ENCODE assay signal across 3 cellular contexts in genomic region chr5:39115644-39116346, GRCh38.
TF ChIP-seq lines count a peak whose summit lies in the region.

No MANE protein-coding gene starts in this region.

TF ChIP-seq in SK-N-SH, 30 proteins besides CTCF, POLR2A, EP300 and RAD21:
- no peak for TF ChIP-seq JUND (IDR thresholded peaks at IDR 0.05)
- no peak for TF ChIP-seq FOSL2 (IDR thresholded peaks at IDR 0.05; ENCODE audit: borderline replicate concordance, low read depth)
- TF ChIP-seq RXRA (IDR thresholded peaks at IDR 0.05; ENCODE audit: borderline replicate concordance, low read depth): no peak
- no peak for TF ChIP-seq POLR2AphosphoS5 (IDR thresholded peaks at IDR 0.05; ENCODE audit: low read depth, low read length)
- no peak for TF ChIP-seq FOXJ3 (CRISPR knock-in tag; IDR thresholded peaks at IDR 0.05)

TF ChIP-seq in SK-N-SH treated with all-trans-retinoic acid at 6 μM for 48 hours, 23 proteins besides CTCF, POLR2A, EP300 and RAD21:
- no peak for TF ChIP-seq PATZ1 (CRISPR knock-in tag; IDR thresholded peaks at IDR 0.05; ENCODE audit: borderline replicate concordance)
- no peak for TF ChIP-seq POU6F1 (CRISPR knock-in tag; IDR thresholded peaks at IDR 0.05; ENCODE audit: borderline replicate concordance, low read depth)
TF ChIP-seq in SK-N-SH treated with all-trans-retinoic acid at 6 μM for 48 hours: peak in this region for 0.

TF ChIP-seq in HepG2, 621 proteins besides CTCF, POLR2A, EP300 and RAD21:
- TF ChIP-seq ELF4 (CRISPR knock-in tag; IDR thresholded peaks at IDR 0.05; ENCODE audit: borderline replicate concordance) (no peak), ZNF670 (CRISPR knock-in tag; IDR thresholded peaks at IDR 0.05; ENCODE audit: borderline replicate concordance) (no peak), HNRNPH1 (optimal IDR thresholded peaks at IDR 0.05; ENCODE audit: low read depth, low read length) (no peak), GPN1 (CRISPR knock-in tag; IDR thresholded peaks at IDR 0.05; ENCODE audit: borderline replicate concordance) (no peak), ZSCAN31 (CRISPR knock-in tag; IDR thresholded peaks at IDR 0.05; ENCODE audit: low read depth) (no peak)
- TF ChIP-seq, protein P1, sequence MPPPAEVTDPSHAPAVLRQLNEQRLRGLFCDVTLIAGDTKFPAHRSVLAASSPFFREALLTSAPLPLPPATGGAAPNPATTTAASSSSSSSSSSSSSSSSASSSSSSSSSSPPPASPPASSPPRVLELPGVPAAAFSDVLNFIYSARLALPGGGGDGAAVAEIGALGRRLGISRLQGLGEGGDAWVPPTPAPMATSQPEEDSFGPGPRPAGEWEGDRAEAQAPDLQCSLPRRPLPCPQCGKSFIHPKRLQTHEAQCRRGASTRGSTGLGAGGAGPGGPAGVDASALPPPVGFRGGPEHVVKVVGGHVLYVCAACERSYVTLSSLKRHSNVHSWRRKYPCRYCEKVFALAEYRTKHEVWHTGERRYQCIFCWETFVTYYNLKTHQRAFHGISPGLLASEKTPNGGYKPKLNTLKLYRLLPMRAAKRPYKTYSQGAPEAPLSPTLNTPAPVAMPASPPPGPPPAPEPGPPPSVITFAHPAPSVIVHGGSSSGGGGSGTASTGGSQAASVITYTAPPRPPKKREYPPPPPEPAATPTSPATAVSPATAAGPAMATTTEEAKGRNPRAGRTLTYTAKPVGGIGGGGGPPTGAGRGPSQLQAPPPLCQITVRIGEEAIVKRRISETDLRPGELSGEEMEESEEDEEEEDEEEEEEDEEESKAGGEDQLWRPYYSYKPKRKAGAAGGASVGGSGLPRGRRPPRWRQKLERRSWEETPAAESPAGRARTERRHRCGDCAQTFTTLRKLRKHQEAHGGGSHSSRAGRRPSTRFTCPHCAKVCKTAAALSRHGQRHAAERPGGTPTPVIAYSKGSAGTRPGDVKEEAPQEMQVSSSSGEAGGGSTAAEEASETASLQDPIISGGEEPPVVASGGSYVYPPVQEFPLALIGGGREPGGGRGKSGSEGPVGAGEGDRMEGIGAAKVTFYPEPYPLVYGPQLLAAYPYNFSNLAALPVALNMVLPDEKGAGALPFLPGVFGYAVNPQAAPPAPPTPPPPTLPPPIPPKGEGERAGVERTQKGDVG (CRISPR knock-in tag; IDR thresholded peaks at IDR 0.05; ENCODE audit: borderline replicate concordance): no peak
